In the genomic region with DNA sequence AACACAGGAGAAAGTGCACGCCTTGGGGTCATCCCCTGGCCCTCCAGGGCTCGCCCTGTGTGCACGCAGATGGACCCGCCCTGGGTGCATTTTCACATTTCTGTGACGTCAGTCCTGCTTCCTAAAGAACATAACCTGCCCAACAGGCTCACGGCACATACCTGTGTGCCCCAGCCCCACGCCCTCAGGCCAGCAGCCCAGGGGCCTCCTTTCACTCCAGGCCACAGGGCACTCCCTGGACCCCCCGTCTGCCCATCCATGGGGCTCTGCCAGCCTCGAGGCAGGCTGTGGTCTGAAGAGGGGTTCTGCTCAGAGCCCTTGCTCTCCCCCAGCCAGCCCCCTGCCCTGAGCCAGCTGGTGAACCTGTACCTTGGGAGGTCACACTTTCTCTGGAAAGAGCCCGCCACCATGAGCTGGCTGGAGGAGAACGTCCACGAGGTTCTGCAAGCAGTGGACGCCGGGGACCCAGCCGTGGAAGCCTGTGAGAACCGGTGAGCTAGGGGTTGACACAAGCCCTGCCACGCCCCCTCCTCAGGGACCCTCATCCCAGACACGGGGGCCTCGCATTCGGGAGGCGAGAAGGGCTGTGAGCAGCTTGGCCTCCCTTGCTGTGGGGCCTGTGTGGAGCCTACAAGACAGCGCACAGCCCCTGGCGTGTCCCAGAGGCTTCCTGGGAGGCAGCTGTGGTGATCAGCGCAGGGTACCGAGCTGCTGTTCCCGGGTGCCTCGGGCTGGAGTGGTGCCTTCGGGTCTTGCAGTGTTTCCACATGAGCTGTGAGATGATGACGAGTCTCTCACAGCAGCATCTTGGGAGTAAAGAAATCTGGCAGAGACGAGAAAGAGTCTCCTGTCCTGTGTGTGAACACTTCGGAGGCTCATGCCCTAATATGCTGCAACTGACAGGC, we compare ENCODE assay signal across 18 cellular contexts. TPM values are rescaled to one million over a fixed set of nuclear protein-coding genes. Genes with fewer than 3 reads are reported as not detected.
DNase-seq lines count a peak whose midpoint lies in the region; ATAC-seq and TF ChIP-seq lines count a peak whose summit lies in the region.
"Had no signal": no experiment of that assay in that cellular context is flagged by ENCODE, and none has a peak within 500 bp of the region (broad histone marks: within the 10 kb centered on the region; RNA-seq: fewer than 3 reads in every experiment).

No MANE protein-coding gene starts in this region.

- H3K9me3 Mint-ChIP-seq in endothelial cell (ENCODE audit: unreplicated experiment) = no peaks in the 10 kb centered on the region
- peaks cover 10% of the 10 kb centered on the region for H3K9me3 Mint-ChIP-seq in nephron progenitor cell
- H3K9me3 Mint-ChIP-seq: activated naive CD4-positive, alpha-beta T cell treated with anti-CD3 and anti-CD28 coated beads for 36 hours; activated T-cell treated with anti-CD3 and anti-CD28 coated beads, Interleukin-2, amount 50 U/mL, for 24 hours; CD4-positive, alpha-beta memory T cell had no signal

- TF ChIP-seq CTCF in endothelial cell (IDR thresholded peaks at IDR 0.05; ENCODE audit: unreplicated experiment) (no peak), nephron progenitor cell (IDR thresholded peaks at IDR 0.05) (no peak)

- no peak overlapping the region for H3K27ac Mint-ChIP-seq in endothelial cell (ENCODE audit: unreplicated experiment)
- H3K27ac Mint-ChIP-seq in nephron progenitor cell = peak overlapping the region; percentile 72
- H3K27ac Mint-ChIP-seq: activated CD8-positive, alpha-beta T cell treated with anti-CD3 and anti-CD28 coated beads, Interleukin-2, amount 10 ng/mL, durations not matched to agents 7 days and 5 days; activated naive CD4-positive, alpha-beta T cell treated with anti-CD3 and anti-CD28 coated beads for 36 hours; activated T-cell treated with anti-CD3 and anti-CD28 coated beads, Interleukin-2, amount 50 U/mL, for 24 hours; CD4-positive, alpha-beta memory T cell had no signal

- DNase-seq in endothelial cell (ENCODE audit: low spot score) = no peak
- no peak for DNase-seq in nephron progenitor cell
- DNase-seq in DMS79 treated with DMSO at 0.1 percent for 48 hours (lab: John Stamatoyannopoulos, UW) = no peak
- no peak for DNase-seq in NCI-H1105 treated with DMSO at 0.1 percent for 48 hours (lab: John Stamatoyannopoulos, UW)
- DNase-seq in ecto neural progenitor cell (ENCODE audit: low spot score) = no peak
- DNase-seq: activated CD8-positive, alpha-beta T cell treated with anti-CD3 and anti-CD28 coated beads, Interleukin-2, amount 10 ng/mL, durations not matched to agents 7 days and 5 days; activated naive CD4-positive, alpha-beta T cell treated with anti-CD3 and anti-CD28 coated beads for 36 hours; activated T-cell treated with anti-CD3 and anti-CD28 coated beads, Interleukin-2, amount 50 U/mL, for 24 hours; anterior cingulate cortex; CD4-positive, alpha-beta memory T cell; central memory CD4-positive, alpha-beta T cell; head of caudate nucleus; KBM-7; NCI-H1930; NCI-H226; NCI-H82 had no signal

- peaks cover 34% of the 10 kb centered on the region for H3K36me3 Mint-ChIP-seq in endothelial cell (ENCODE audit: low read depth, unreplicated experiment)
- peaks cover 44% of the 10 kb centered on the region for H3K36me3 Mint-ChIP-seq in nephron progenitor cell (ENCODE audit: low read depth)

- peak overlapping the region; percentile 51 for H3K4me3 Mint-ChIP-seq in endothelial cell (ENCODE audit: unreplicated experiment)
- no peak overlapping the region for H3K4me3 Mint-ChIP-seq in nephron progenitor cell
- H3K4me3 Mint-ChIP-seq: activated CD8-positive, alpha-beta T cell treated with anti-CD3 and anti-CD28 coated beads, Interleukin-2, amount 10 ng/mL, durations not matched to agents 7 days and 5 days; activated naive CD4-positive, alpha-beta T cell treated with anti-CD3 and anti-CD28 coated beads for 36 hours; activated T-cell treated with anti-CD3 and anti-CD28 coated beads, Interleukin-2, amount 50 U/mL, for 24 hours; CD4-positive, alpha-beta memory T cell had no signal

- H3K4me1 Mint-ChIP-seq in endothelial cell (ENCODE audit: unreplicated experiment) (no peaks in the 10 kb centered on the region), nephron progenitor cell (peaks cover 7% of the 10 kb centered on the region)

- no peak for ATAC-seq in GM18505 (IDR thresholded peaks at IDR 0.05; ENCODE audit: unreplicated experiment)
- ATAC-seq: activated CD8-positive, alpha-beta T cell treated with anti-CD3 and anti-CD28 coated beads, Interleukin-2, amount 10 ng/mL, durations not matched to agents 7 days and 5 days; right cardiac atrium had no signal

- TF ChIP-seq POLR2A in GM18505 (IDR thresholded peaks at IDR 0.05; ENCODE audit: borderline replicate concordance, extremely low read depth, insufficient read depth, insufficient read length) = peak; percentile 16

- peaks cover 6% of the 10 kb centered on the region for H3K27me3 Mint-ChIP-seq in endothelial cell (ENCODE audit: unreplicated experiment)
- H3K27me3 Mint-ChIP-seq in nephron progenitor cell (ENCODE audit: low read depth, poor library complexity) = no peaks in the 10 kb centered on the region
- H3K27me3 Mint-ChIP-seq: activated T-cell treated with anti-CD3 and anti-CD28 coated beads, Interleukin-2, amount 50 U/mL, for 24 hours; CD4-positive, alpha-beta memory T cell had no signal

RNA-seq across cellular contexts. Expression of a gene that starts 13.8 kb away (rescaled TPM):
- 2.9 TPM for total RNA-seq in endothelial cell (ENCODE audit: unreplicated experiment)

RNA-seq across cellular contexts. Expression of a gene that starts 18.3 kb away (rescaled TPM):
- total RNA-seq in endothelial cell (ENCODE audit: unreplicated experiment) = 95.7 TPM

RNA-seq across cellular contexts. Expression of a gene that starts 31.5 kb away (rescaled TPM):
- total RNA-seq in endothelial cell (ENCODE audit: unreplicated experiment) = 210 TPM

RNA-seq across cellular contexts. Expression of a gene that starts 43.7 kb away (rescaled TPM):
- total RNA-seq in endothelial cell (ENCODE audit: unreplicated experiment) = 65.5 TPM
